20 cellular contexts compared by ENCODE assay signal in genomic region chr18:50456285-50456684, GRCh38.
"Had no signal": no experiment of that assay in that cellular context is flagged by ENCODE, and none has a peak within 500 bp of the region (broad histone marks: within the 10 kb centered on the region; RNA-seq: fewer than 3 reads in every experiment).

No MANE protein-coding gene starts in this region.

- ATAC-seq: HepG2 had no signal

- H3K4me3 ChIP-seq: SJSA1, SK-N-MC had no signal

- H3K9me3 ChIP-seq: SJSA1 had no signal

- H3K4me1 ChIP-seq: SJSA1 had no signal

- FAIRE-seq: HepG2, RCC 7860 had no signal

- H3K27ac ChIP-seq: KMS-11, SJSA1, SK-N-MC had no signal

- DNase-seq: IMR-90, Kasumi-1, MM.1S, NCI-H1092 treated with DMSO at 0.1 percent for 48 hours, NCI-H1436, NCI-H1694, NCI-H187 treated with DMSO at 0.1 percent for 48 hours, NCI-H2029 treated with DMSO at 0.1 percent for 48 hours, NCI-H2227 treated with DMSO at 0.1 percent for 48 hours, NCI-H524, NCI-H526 treated with DMSO at 0.1 percent for 48 hours, NCI-H774, Right ventricle myocardium superior, RPMI8226, SIG-M5 had no signal

- H3K36me3 ChIP-seq: SJSA1 had no signal
